8 cellular contexts compared by ENCODE assay signal in genomic region chr10:42637142-42637541, GRCh38. TPM values are rescaled to one million over a fixed set of nuclear protein-coding genes. Genes with fewer than 3 reads are reported as not detected.
DNase-seq lines count a peak whose midpoint lies in the region; ATAC-seq and TF ChIP-seq lines count a peak whose summit lies in the region.

No MANE protein-coding gene starts in this region.

- H3K9ac ChIP-seq in OCI-LY3 (ENCODE audit: low read length) (0 out of 2 replicates have a peak overlapping the region, but pooled peaks have one; percentile 88), endodermal cell (ENCODE audit: extremely low read depth, low read length, poor library complexity, severe bottlenecking) (peak overlapping the region; percentile 87)

- H4K20me1 ChIP-seq in OCI-LY3 (ENCODE audit: insufficient read depth, low read length) (no peaks in the 10 kb centered on the region), osteoblast (ENCODE audit: insufficient read depth, low read length) (no peaks in the 10 kb centered on the region)

- H3K4me2 ChIP-seq in OCI-LY3 (ENCODE audit: low read length) = peak overlapping the region; percentile 86
- peak overlapping the region; percentile 89 for H3K4me2 ChIP-seq in osteoblast (ENCODE audit: insufficient read depth, low read length)

- H3K27ac Mint-ChIP-seq in Calu3 (ENCODE audit: unreplicated experiment) (peak overlapping the region; percentile 86), endodermal cell (no peak overlapping the region)

- H3K4me3 Mint-ChIP-seq in Calu3 (ENCODE audit: low read depth, unreplicated experiment) (peak overlapping the region; percentile 83), endodermal cell (peak overlapping the region; percentile 75)

- H2AFZ ChIP-seq in OCI-LY3 (ENCODE audit: low read depth, low read length) = 0 out of 2 replicates have a peak overlapping the region, but pooled peaks have one; percentile 89
- peak overlapping the region; percentile 97 for H2AFZ ChIP-seq in osteoblast (ENCODE audit: low read length)

- DNase-seq in Calu3 (no peak), endodermal cell (no peak), osteoblast (ENCODE audit: insufficient read length, low spot score, missing footprints) (peak; percentile 13), NCI-H345 treated with DMSO at 0.1 percent for 48 hours (lab: John Stamatoyannopoulos, UW; ENCODE audit: unreplicated experiment) (no peak), hypothalamus (lab: John Stamatoyannopoulos, UW) (no peak), NCI-H1417 treated with DMSO at 0.1 percent for 48 hours (lab: John Stamatoyannopoulos, UW) (no peak)

- intact Hi-C loops in Calu3 (cut with micrococcal nuclease; ENCODE audit: unreplicated experiment) = loop anchor here (5.0 kb wide), 1 partner anchor 115 kb away; no protein-coding TSS in a partner anchor

- H3K4me1 ChIP-seq in OCI-LY3 (ENCODE audit: low read length) = peaks cover 12% of the 10 kb centered on the region
- no peaks in the 10 kb centered on the region for H3K4me1 ChIP-seq in endodermal cell (ENCODE audit: control insufficient read depth, insufficient read depth, low read length)
- no peaks in the 10 kb centered on the region for H3K4me1 ChIP-seq in osteoblast (ENCODE audit: insufficient read depth, low read length)

- ATAC-seq in GM21529 (IDR thresholded peaks at IDR 0.05; ENCODE audit: unreplicated experiment) = no peak

- H3K36me3 Mint-ChIP-seq in Calu3 (ENCODE audit: insufficient read depth, unreplicated experiment) (peaks cover 65% of the 10 kb centered on the region), endodermal cell (ENCODE audit: low read depth) (peaks cover 37% of the 10 kb centered on the region)

- H3K4me1 Mint-ChIP-seq in Calu3 (ENCODE audit: low read depth, unreplicated experiment) (peaks cover 12% of the 10 kb centered on the region), endodermal cell (peaks cover 13% of the 10 kb centered on the region)

- H3K36me3 ChIP-seq in OCI-LY3 (replicated peaks; ENCODE audit: low read depth, low read length) (no peaks in the 10 kb centered on the region), endodermal cell (ENCODE audit: control insufficient read depth, insufficient read depth, low read length) (peaks cover 13% of the 10 kb centered on the region), osteoblast (ENCODE audit: insufficient read depth, low read length) (no peaks in the 10 kb centered on the region)

- no peaks in the 10 kb centered on the region for H3K9me3 ChIP-seq in OCI-LY3 (ENCODE audit: insufficient read depth, low read length)
- H3K9me3 ChIP-seq in endodermal cell (ENCODE audit: control insufficient read depth, low read length) = no peaks in the 10 kb centered on the region
- H3K9me3 ChIP-seq in osteoblast (ENCODE audit: low read depth, low read length) = no peaks in the 10 kb centered on the region

- H3K4me3 ChIP-seq in OCI-LY3 (ENCODE audit: low read length) = peak overlapping the region; percentile 98
- H3K4me3 ChIP-seq in endodermal cell (ENCODE audit: low read length) = peak overlapping the region; percentile 81
- H3K4me3 ChIP-seq in osteoblast (ENCODE audit: insufficient read depth, low read length) = no peak overlapping the region

- H3K9me3 Mint-ChIP-seq in Calu3 (ENCODE audit: low read depth, unreplicated experiment) (no peaks in the 10 kb centered on the region), endodermal cell (no peaks in the 10 kb centered on the region)

- H3K27ac ChIP-seq in OCI-LY3 (ENCODE audit: low read length) (no peak overlapping the region), endodermal cell (ENCODE audit: low read depth, low read length) (no peak overlapping the region), osteoblast (ENCODE audit: low read depth, low read length) (no peak overlapping the region)

- WGBS in endodermal cell (ENCODE audit: insufficient coverage in 1 of 2, insufficient read length in 1 of 2), 2 experiments = 74 to 86% methylated on average over 2 to 3 of the region's 3 CpGs

- H3K27me3 ChIP-seq in OCI-LY3 (ENCODE audit: low read depth, low read length) (no peaks in the 10 kb centered on the region), endodermal cell (ENCODE audit: control insufficient read depth, insufficient read depth, low read length, poor library complexity, severe bottlenecking) (no peaks in the 10 kb centered on the region), osteoblast (ENCODE audit: insufficient read depth, low read length) (no peaks in the 10 kb centered on the region)

- BruUV-seq in Calu3 (replicated peaks; lab: Mats Ljungman, UMichigan) = no TSS peak

- H3K27me3 Mint-ChIP-seq in Calu3 (ENCODE audit: unreplicated experiment) (no peaks in the 10 kb centered on the region), endodermal cell (ENCODE audit: insufficient read depth) (no peaks in the 10 kb centered on the region)

- H3K79me2 ChIP-seq in OCI-LY3 (ENCODE audit: low read length) = peaks cover 9% of the 10 kb centered on the region; the same call in 1 of the 2 replicates
- no peaks in the 10 kb centered on the region for H3K79me2 ChIP-seq in osteoblast (ENCODE audit: insufficient read depth, low read length)

- no peak for TF ChIP-seq CTCF in Calu3 (IDR thresholded peaks at IDR 0.05; ENCODE audit: unreplicated experiment)
- TF ChIP-seq CTCF in OCI-LY3 (IDR thresholded peaks at IDR 0.05; ENCODE audit: low read depth, low read length) = no peak
- no peak for TF ChIP-seq CTCF in endodermal cell (conservative IDR thresholded peaks at IDR 0.05)
- TF ChIP-seq CTCF in osteoblast (IDR thresholded peaks at IDR 0.05; ENCODE audit: extremely low read depth, low read depth, low read length) = no peak

- CTCF ChIA-PET in Calu3 (lab: Charles Lee) = no interaction called here

RNA-seq across cellular contexts. Expression of gene ZNF33B, which starts 1.2 kb away (rescaled TPM):
- total RNA-seq in Calu3 (2022) (16.9 and 27.2 TPM in 2 replicates), endodermal cell (10 to 100 TPM; 17.1 to 34.9 TPM), osteoblast (9.4 and 25.3 TPM in 2 replicates)
- 14.2 TPM for polyA plus RNA-seq in endodermal cell (2013, experiment 1 of 2)
- polyA plus RNA-seq in endodermal cell (2013, experiment 2 of 2) = 16.7 TPM
